ENCODE assay signal across 1 cellular context in the genomic region with DNA sequence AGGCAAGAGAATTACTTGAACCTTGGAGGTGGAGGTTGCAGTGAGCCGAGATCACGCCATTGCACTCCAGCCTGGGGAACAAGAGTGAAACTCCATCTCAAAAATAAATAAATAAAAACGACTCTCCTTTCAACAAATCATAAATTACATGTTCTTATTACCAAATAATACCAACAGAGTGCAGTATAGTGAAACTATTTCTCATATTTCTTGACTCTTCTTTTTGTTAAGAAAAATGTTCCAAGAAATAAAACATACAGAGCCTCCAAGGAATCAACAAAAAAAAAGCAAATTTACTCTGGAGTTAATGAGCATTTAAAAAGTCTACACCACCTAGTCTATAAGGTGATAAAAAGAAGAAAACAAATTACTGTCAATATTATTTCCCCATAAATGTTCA.
TF ChIP-seq lines count a peak whose summit lies in the region.

No MANE protein-coding gene starts in this region.

TF ChIP-seq in IMR-90, 13 proteins besides CTCF, POLR2A, EP300 and RAD21 (continued from another document):
- TF ChIP-seq, protein P1, sequence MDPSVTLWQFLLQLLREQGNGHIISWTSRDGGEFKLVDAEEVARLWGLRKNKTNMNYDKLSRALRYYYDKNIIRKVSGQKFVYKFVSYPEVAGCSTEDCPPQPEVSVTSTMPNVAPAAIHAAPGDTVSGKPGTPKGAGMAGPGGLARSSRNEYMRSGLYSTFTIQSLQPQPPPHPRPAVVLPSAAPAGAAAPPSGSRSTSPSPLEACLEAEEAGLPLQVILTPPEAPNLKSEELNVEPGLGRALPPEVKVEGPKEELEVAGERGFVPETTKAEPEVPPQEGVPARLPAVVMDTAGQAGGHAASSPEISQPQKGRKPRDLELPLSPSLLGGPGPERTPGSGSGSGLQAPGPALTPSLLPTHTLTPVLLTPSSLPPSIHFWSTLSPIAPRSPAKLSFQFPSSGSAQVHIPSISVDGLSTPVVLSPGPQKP (IDR thresholded peaks at IDR 0.05; ENCODE audit: borderline replicate concordance, low read depth, low read length), result no peak
- no peak for TF ChIP-seq SMC3 (IDR thresholded peaks at IDR 0.05; ENCODE audit: low read depth, low read length)
- TF ChIP-seq BHLHE40 (IDR thresholded peaks at IDR 0.05; ENCODE audit: low read depth, low read length), result no peak
- no peak for TF ChIP-seq MXI1 (IDR thresholded peaks at IDR 0.05; ENCODE audit: borderline replicate concordance, low read depth, low read length)
- TF ChIP-seq, protein P2, sequence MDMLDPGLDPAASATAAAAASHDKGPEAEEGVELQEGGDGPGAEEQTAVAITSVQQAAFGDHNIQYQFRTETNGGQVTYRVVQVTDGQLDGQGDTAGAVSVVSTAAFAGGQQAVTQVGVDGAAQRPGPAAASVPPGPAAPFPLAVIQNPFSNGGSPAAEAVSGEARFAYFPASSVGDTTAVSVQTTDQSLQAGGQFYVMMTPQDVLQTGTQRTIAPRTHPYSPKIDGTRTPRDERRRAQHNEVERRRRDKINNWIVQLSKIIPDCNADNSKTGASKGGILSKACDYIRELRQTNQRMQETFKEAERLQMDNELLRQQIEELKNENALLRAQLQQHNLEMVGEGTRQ (IDR thresholded peaks at IDR 0.05; ENCODE audit: low read depth, low read length), result no peak
- TF ChIP-seq RCOR1 (IDR thresholded peaks at IDR 0.05; ENCODE audit: insufficient replicate concordance, low read length), result no peak
- no peak for TF ChIP-seq CEBPB (IDR thresholded peaks at IDR 0.05; ENCODE audit: low read depth, low read length)
- TF ChIP-seq MAZ (IDR thresholded peaks at IDR 0.05; ENCODE audit: borderline replicate concordance, low read depth, low read length), result no peak
- TF ChIP-seq CHD1 (IDR thresholded peaks at IDR 0.05; ENCODE audit: low read depth, low read length), result no peak
